In genomic region chr1:236502972-236503639, GRCh38 we compare ENCODE assay signal across 8 cellular contexts. TPM values are rescaled to one million over a fixed set of nuclear protein-coding genes. Genes with fewer than 3 reads are reported as not detected.
DNase-seq lines count a peak whose midpoint lies in the region; ATAC-seq and TF ChIP-seq lines count a peak whose summit lies in the region.

No MANE protein-coding gene starts in this region.

- H3K36me3 Mint-ChIP-seq in stimulated activated naive CD8-positive, alpha-beta T cell treated with anti-CD3 and anti-CD28 coated beads, Interleukin-15, Interleukin-2, amounts not matched to agents 100 ng/mL and 50 ng/mL, for 24 hours (ENCODE audit: low read depth) = no peaks in the 10 kb centered on the region
- no peaks in the 10 kb centered on the region for H3K36me3 Mint-ChIP-seq in glutamatergic neuron (ENCODE audit: unreplicated experiment)

- no peaks in the 10 kb centered on the region for H3K9me2 ChIP-seq in PC-9 (ENCODE audit: insufficient read depth)

- H3K9me3 Mint-ChIP-seq in stimulated activated naive CD8-positive, alpha-beta T cell treated with anti-CD3 and anti-CD28 coated beads, Interleukin-15, Interleukin-2, amounts not matched to agents 100 ng/mL and 50 ng/mL, for 24 hours = no peaks in the 10 kb centered on the region
- H3K9me3 Mint-ChIP-seq in glutamatergic neuron (ENCODE audit: unreplicated experiment) = peaks cover 1% of the 10 kb centered on the region

- TF ChIP-seq CTCF in PC-9 (conservative IDR thresholded peaks at IDR 0.05) (no peak), glutamatergic neuron (IDR thresholded peaks at IDR 0.05; ENCODE audit: partially characterized antibody, unreplicated experiment) (no peak)

- no peak overlapping the region for H2AFZ ChIP-seq in PC-9

- DNase-seq in 8988T (peak; percentile 27), GF-D8 (lab: John Stamatoyannopoulos, UW) (peak; percentile 23), PC-9 (peak; percentile 81 to 99), dedifferentiated amniotic fluid mesenchymal stem cell (ENCODE audit: extremely low spot score) (peak; percentile 54), left lobe of liver (ENCODE audit: low spot score) (peak; percentile 55), cortex of kidney (lab: John Stamatoyannopoulos, UW) (no peak), glutamatergic neuron (no peak)

- H3K9me3 ChIP-seq in PC-9 (ENCODE audit: insufficient read depth, low read depth) = no peaks in the 10 kb centered on the region

- peaks cover 53% of the 10 kb centered on the region for H3K4me1 ChIP-seq in PC-9 (replicated peaks; ENCODE audit: insufficient read depth)

- ATAC-seq in left lobe of liver = peak; percentile 89

- H4K20me1 ChIP-seq in PC-9 (ENCODE audit: insufficient read depth) = no peaks in the 10 kb centered on the region

- H3K79me2 ChIP-seq in PC-9 (ENCODE audit: low read depth) = no peaks in the 10 kb centered on the region

- CTCF ChIA-PET in PC-9 (lab: Charles Lee) = interaction anchor here (0.6 to 1.0 kb wide), 3 partner anchors 15 to 264 kb away, joined by 3 to 20 read pairs (median 4); no protein-coding TSS in a partner anchor

- peak overlapping the region; percentile 68 for H3K4me2 ChIP-seq in PC-9

- H3K4me3 ChIP-seq in PC-9 = peak overlapping the region; percentile 37; the same call in 1 of the 2 replicates

- H3F3A ChIP-seq in PC-9 (ENCODE audit: insufficient read depth, low read depth) = peaks cover 35% of the 10 kb centered on the region

- H3K27me3 Mint-ChIP-seq in stimulated activated naive CD8-positive, alpha-beta T cell treated with anti-CD3 and anti-CD28 coated beads, Interleukin-15, Interleukin-2, amounts not matched to agents 100 ng/mL and 50 ng/mL, for 24 hours = no peaks in the 10 kb centered on the region
- peaks cover 2% of the 10 kb centered on the region for H3K27me3 Mint-ChIP-seq in glutamatergic neuron (ENCODE audit: unreplicated experiment)

- peak overlapping the region; percentile 96 for H3K27ac ChIP-seq in PC-9

- intact Hi-C loops in PC-9 (cut with micrococcal nuclease; ENCODE audit: unreplicated experiment) = loop anchor here (1.0 kb wide), 2 partner anchors 14 to 21 kb away; no protein-coding TSS in a partner anchor

- peaks cover 11% of the 10 kb centered on the region for H3K4me1 Mint-ChIP-seq in stimulated activated naive CD8-positive, alpha-beta T cell treated with anti-CD3 and anti-CD28 coated beads, Interleukin-15, Interleukin-2, amounts not matched to agents 100 ng/mL and 50 ng/mL, for 24 hours (ENCODE audit: low read depth)
- no peaks in the 10 kb centered on the region for H3K4me1 Mint-ChIP-seq in glutamatergic neuron (ENCODE audit: low read depth, unreplicated experiment)

- H3K27ac Mint-ChIP-seq in stimulated activated naive CD8-positive, alpha-beta T cell treated with anti-CD3 and anti-CD28 coated beads, Interleukin-15, Interleukin-2, amounts not matched to agents 100 ng/mL and 50 ng/mL, for 24 hours = peak overlapping the region; percentile 64
- H3K27ac Mint-ChIP-seq in glutamatergic neuron (ENCODE audit: unreplicated experiment) = no peak overlapping the region

- TSS peak; percentile 81 for BruUV-seq in PC-9 (replicated peaks; lab: Mats Ljungman, UMichigan)

- POLR2A ChIA-PET in PC-9 (lab: Charles Lee; ENCODE audit: unreplicated experiment) = interaction anchor here (0.5 to 0.8 kb wide), 6 partner anchors 12 to 1228 kb away, joined by 3 to 9 read pairs (median 4); no protein-coding TSS in a partner anchor

- no peaks in the 10 kb centered on the region for H3K27me3 ChIP-seq in PC-9 (ENCODE audit: insufficient read depth, low read depth)

- no peaks in the 10 kb centered on the region for H3K36me3 ChIP-seq in PC-9 (ENCODE audit: low read depth)

- peak overlapping the region; percentile 37 for H3K4me3 Mint-ChIP-seq in stimulated activated naive CD8-positive, alpha-beta T cell treated with anti-CD3 and anti-CD28 coated beads, Interleukin-15, Interleukin-2, amounts not matched to agents 100 ng/mL and 50 ng/mL, for 24 hours
- no peak overlapping the region for H3K4me3 Mint-ChIP-seq in glutamatergic neuron (ENCODE audit: unreplicated experiment)

RNA-seq across cellular contexts. Expression of gene LGALS8, which starts 20.7 kb away (rescaled TPM):
- total RNA-seq in PC-9 (2021) (36.4 and 59.2 TPM in 2 replicates), left lobe of liver (24.4 TPM), glutamatergic neuron (ENCODE audit: unreplicated experiment) (33.3 TPM)

Comparison
In these comparisons a context has a peak if more than half of its experiments do, and no peak if none do; other contexts are left out.
1. DNase-seq: peak in 8988T (single experiment), GF-D8 (single experiment), PC-9 (2 of 2), dedifferentiated amniotic fluid mesenchymal stem cell (single experiment) and left lobe of liver (single experiment); none in cortex of kidney (single experiment) and glutamatergic neuron (single experiment).